Comparison of ENCODE assay signal across 8 cellular contexts in genomic region chr1:26168410-26169167, GRCh38. TPM values are rescaled to one million over a fixed set of nuclear protein-coding genes. Genes with fewer than 3 reads are reported as not detected.
DNase-seq lines count a peak whose midpoint lies in the region; ATAC-seq and TF ChIP-seq lines count a peak whose summit lies in the region.

Gene C1orf232 (minus strand): TSS chr1:26168963. CDS start chr1:26168499, 464 bp downstream.

- no peak for DNase-seq in stimulated activated naive CD8-positive, alpha-beta T cell treated with anti-CD3 and anti-CD28 coated beads, Interleukin-15, Interleukin-2, amounts not matched to agents 100 U/mL and 50 U/mL, for 24 hours
- DNase-seq in WERI-Rb-1: no peak
- DNase-seq in right cardiac atrium: peak in 2 of 3 donors; percentile 60 to 64
- no peak for DNase-seq in cerebellar cortex (ENCODE audit: low spot score)
- DNase-seq in activated effector memory CD4-positive, alpha-beta T cell treated with Interleukin-2 at 50 U/mL for 16 hours: no peak

- H3K27me3 ChIP-seq in WERI-Rb-1 (ENCODE audit: insufficient read depth, low read depth, severe bottlenecking) (no peaks in the 10 kb centered on the region), right cardiac atrium (ENCODE audit: control insufficient read depth, insufficient read depth) (no peaks in the 10 kb centered on the region)

- WGBS in right cardiac atrium: 54% methylated on average over 5 of the region's 5 CpGs

- peak within 1 kb of the TSS; percentile 95 for H3K4me3 Mint-ChIP-seq in stimulated activated naive CD8-positive, alpha-beta T cell treated with anti-CD3 and anti-CD28 coated beads, Interleukin-15, Interleukin-2, amounts not matched to agents 100 ng/mL and 50 ng/mL, for 24 hours

- H3K27ac Mint-ChIP-seq in stimulated activated naive CD8-positive, alpha-beta T cell treated with anti-CD3 and anti-CD28 coated beads, Interleukin-15, Interleukin-2, amounts not matched to agents 100 ng/mL and 50 ng/mL, for 24 hours: peak within 1 kb of the TSS; percentile 90

- intact Hi-C loops in right cardiac atrium (cut with DNase I): loop anchor here in 2 of 4 donors (10.0 kb wide), 2 partner anchors 66 to 156 kb away; partner anchors contain the start of gene CEP85 (in 1 of the 2)

- H3K27ac ChIP-seq in WERI-Rb-1 (peak within 1 kb of the TSS; percentile 54; the same call in 1 of the 2 replicates), right cardiac atrium (ENCODE audit: low read length) (peak within 1 kb of the TSS; percentile 39), skin epidermis (peak within 1 kb of the TSS in 20 of 21 experiments; percentile 50 to 94 (median 86))

- peaks cover 2% of the 10 kb centered on the region for H3K4me1 ChIP-seq in right cardiac atrium (ENCODE audit: control insufficient read depth, insufficient read depth, low read length)

- peaks cover 13% of the 10 kb centered on the region for H3K4me1 Mint-ChIP-seq in stimulated activated naive CD8-positive, alpha-beta T cell treated with anti-CD3 and anti-CD28 coated beads, Interleukin-15, Interleukin-2, amounts not matched to agents 100 ng/mL and 50 ng/mL, for 24 hours (ENCODE audit: low read depth)

- no peak for ATAC-seq in stimulated activated naive CD8-positive, alpha-beta T cell treated with anti-CD3 and anti-CD28 coated beads, Interleukin-15, Interleukin-2, amounts not matched to agents 100 U/mL and 50 U/mL, for 24 hours
- ATAC-seq in right cardiac atrium (no peak), HG03097 (IDR thresholded peaks at IDR 0.05; ENCODE audit: low FRiP score, unreplicated experiment) (no peak)

- peaks cover 10% of the 10 kb centered on the region for H3K27me3 Mint-ChIP-seq in stimulated activated naive CD8-positive, alpha-beta T cell treated with anti-CD3 and anti-CD28 coated beads, Interleukin-15, Interleukin-2, amounts not matched to agents 100 ng/mL and 50 ng/mL, for 24 hours

- H3K36me3 ChIP-seq in WERI-Rb-1: peaks cover 3% of the 10 kb centered on the region; the same call in 1 of the 2 replicates

- H3K4me3 ChIP-seq in WERI-Rb-1 (ENCODE audit: low read depth, low read length) (peak within 1 kb of the TSS; percentile 62), right cardiac atrium (ENCODE audit: low read length) (peak within 1 kb of the TSS; percentile 68), skin epidermis (peak within 1 kb of the TSS; percentile 79 to 92 (median 87))

- no peak for TF ChIP-seq CTCF in WERI-Rb-1 (IDR thresholded peaks at IDR 0.05; ENCODE audit: low read depth, low read length)

- no peaks in the 10 kb centered on the region for H3K9me3 ChIP-seq in WERI-Rb-1 (ENCODE audit: severe bottlenecking)
- no peaks in the 10 kb centered on the region for H3K9me3 ChIP-seq in right cardiac atrium (ENCODE audit: control insufficient read depth, low read length)

- peaks cover 3% of the 10 kb centered on the region for H3K36me3 Mint-ChIP-seq in stimulated activated naive CD8-positive, alpha-beta T cell treated with anti-CD3 and anti-CD28 coated beads, Interleukin-15, Interleukin-2, amounts not matched to agents 100 ng/mL and 50 ng/mL, for 24 hours (ENCODE audit: low read depth)

- H3K9me3 Mint-ChIP-seq in stimulated activated naive CD8-positive, alpha-beta T cell treated with anti-CD3 and anti-CD28 coated beads, Interleukin-15, Interleukin-2, amounts not matched to agents 100 ng/mL and 50 ng/mL, for 24 hours: no peaks in the 10 kb centered on the region

RNA-seq across cellular contexts. Expression of gene C1orf232, which starts in this region (rescaled TPM):
- total RNA-seq in right cardiac atrium: not detected
- not detected for polyA plus RNA-seq in right cardiac atrium

Comparison
In these comparisons a context has a peak if more than half of its experiments do, and no peak if none do; other contexts are left out.
1. Peak in DNase-seq, H3K4me3 ChIP-seq and H3K27ac ChIP-seq in right cardiac atrium; RNA of the gene not detected or under 1 TPM.